ENCODE assay signal across 16 cellular contexts in the genomic region with DNA sequence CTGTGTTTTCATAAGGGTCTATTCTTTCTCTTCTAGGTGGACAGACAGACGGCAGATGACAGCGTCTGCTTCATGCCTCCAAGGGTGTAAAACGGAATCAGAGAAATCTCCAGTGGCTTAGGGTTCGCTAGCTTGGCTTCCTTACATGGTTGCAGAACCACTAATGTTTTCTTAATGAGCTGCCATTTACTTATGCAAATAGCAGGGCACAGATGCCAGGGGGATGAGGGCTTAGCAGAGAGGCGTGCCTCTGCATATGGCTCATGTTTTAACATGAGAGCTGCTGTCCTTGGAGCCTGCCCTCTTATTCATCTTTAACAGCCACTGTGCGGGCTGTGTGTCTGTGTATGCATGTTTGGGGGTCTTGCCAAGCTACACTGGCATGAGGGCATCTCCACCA.
DNase-seq lines count a peak whose midpoint lies in the region; ATAC-seq and TF ChIP-seq lines count a peak whose summit lies in the region.
"Had no signal": no experiment of that assay in that cellular context is flagged by ENCODE, and none has a peak within 500 bp of the region (broad histone marks: within the 10 kb centered on the region; RNA-seq: fewer than 3 reads in every experiment).

No MANE protein-coding gene starts in this region.

- H3K27me3 Mint-ChIP-seq in activated naive CD4-positive, alpha-beta T cell treated with anti-CD3 and anti-CD28 coated beads for 36 hours (ENCODE audit: low read depth): no peaks in the 10 kb centered on the region
- peaks cover 11 to 22% of the 10 kb centered on the region in 2 donors for H3K27me3 Mint-ChIP-seq in natural killer cell treated with Interleukin-12 subunit alpha and Interleukin-12 subunit beta and Interleukin-15 and Interleukin-18, amount 100 ng/mL, for 72 hours
- H3K27me3 Mint-ChIP-seq: CD4-positive, alpha-beta T cell had no signal

- intact Hi-C loops in activated naive CD4-positive, alpha-beta T cell treated with anti-CD3 and anti-CD28 coated beads for 36 hours (cut with micrococcal nuclease): no loop called here

- H3K4me3 Mint-ChIP-seq in activated naive CD4-positive, alpha-beta T cell treated with anti-CD3 and anti-CD28 coated beads for 36 hours: no peak overlapping the region
- H3K4me3 Mint-ChIP-seq in natural killer cell treated with Interleukin-12 subunit alpha and Interleukin-12 subunit beta and Interleukin-15 and Interleukin-18, amount 100 ng/mL, for 72 hours: no peak overlapping the region
- H3K4me3 Mint-ChIP-seq: CD4-positive, alpha-beta T cell had no signal

- no peaks in the 10 kb centered on the region for H3K9me3 Mint-ChIP-seq in activated naive CD4-positive, alpha-beta T cell treated with anti-CD3 and anti-CD28 coated beads for 36 hours
- no peaks in the 10 kb centered on the region for H3K9me3 Mint-ChIP-seq in natural killer cell treated with Interleukin-12 subunit alpha and Interleukin-12 subunit beta and Interleukin-15 and Interleukin-18, amount 100 ng/mL, for 72 hours
- H3K9me3 Mint-ChIP-seq: CD4-positive, alpha-beta T cell had no signal

- ATAC-seq in natural killer cell treated with Interleukin-12 subunit alpha and Interleukin-12 subunit beta and Interleukin-15 and Interleukin-18, amount 100 ng/mL, for 72 hours: no peak
- ATAC-seq: GM12878, HCT116 had no signal

- H3K4me3 ChIP-seq in epithelial cell of esophagus (ENCODE audit: low read length): no peak overlapping the region
- H3K4me3 ChIP-seq: GM12878 had no signal

- no peaks in the 10 kb centered on the region for H3K36me3 Mint-ChIP-seq in activated naive CD4-positive, alpha-beta T cell treated with anti-CD3 and anti-CD28 coated beads for 36 hours (ENCODE audit: low read depth)
- no peaks in the 10 kb centered on the region for H3K36me3 Mint-ChIP-seq in natural killer cell treated with Interleukin-12 subunit alpha and Interleukin-12 subunit beta and Interleukin-15 and Interleukin-18, amount 100 ng/mL, for 72 hours

- DNase-seq in COR-L47 (lab: John Stamatoyannopoulos, UW) (peak; percentile 46), DMS 273 (lab: John Stamatoyannopoulos, UW; ENCODE audit: unreplicated experiment) (peak; percentile 97), NCI-H524 treated with DMSO at 0.1 percent for 48 hours (lab: John Stamatoyannopoulos, UW) (peak; percentile 89), epithelial cell of esophagus (ENCODE audit: low read depth) (peak; percentile 47), hippocampal formation (lab: John Stamatoyannopoulos, UW) (no peak)
- DNase-seq in activated naive CD4-positive, alpha-beta T cell treated with anti-CD3 and anti-CD28 coated beads for 36 hours: no peak
- DNase-seq in natural killer cell treated with Interleukin-12 subunit alpha and Interleukin-12 subunit beta and Interleukin-15 and Interleukin-18, amount 100 ng/mL, for 72 hours (ENCODE audit: low spot score): no peak
- DNase-seq: Calu3; CD4-positive, alpha-beta T cell; GDM1; MV-4-11; NCI-H1417; NCI-H226; NCI-H748 treated with DMSO at 0.1 percent for 48 hours had no signal

- H3K4me1 Mint-ChIP-seq in activated naive CD4-positive, alpha-beta T cell treated with anti-CD3 and anti-CD28 coated beads for 36 hours (ENCODE audit: low read depth): no peaks in the 10 kb centered on the region
- H3K4me1 Mint-ChIP-seq in natural killer cell treated with Interleukin-12 subunit alpha and Interleukin-12 subunit beta and Interleukin-15 and Interleukin-18, amount 100 ng/mL, for 72 hours (ENCODE audit: low read depth in 2 of 2): no peaks in the 10 kb centered on the region

- CTCF ChIA-PET in activated naive CD4-positive, alpha-beta T cell treated with anti-CD3 and anti-CD28 coated beads for 36 hours (lab: Charles Lee): interaction anchor here (0.7 to 0.8 kb wide), 2 partner anchors 181 to 185 kb away, joined by 3 to 6 read pairs; no protein-coding TSS in a partner anchor

- TF ChIP-seq CTCF in epithelial cell of esophagus (IDR thresholded peaks at IDR 0.05; ENCODE audit: insufficient read depth, low read depth, low read length, missing control alignments): no peak

- H3K27ac Mint-ChIP-seq in activated naive CD4-positive, alpha-beta T cell treated with anti-CD3 and anti-CD28 coated beads for 36 hours: no peak overlapping the region
- no peak overlapping the region for H3K27ac Mint-ChIP-seq in natural killer cell treated with Interleukin-12 subunit alpha and Interleukin-12 subunit beta and Interleukin-15 and Interleukin-18, amount 100 ng/mL, for 72 hours
- H3K27ac Mint-ChIP-seq: CD4-positive, alpha-beta T cell had no signal

Comparison
In these comparisons a context has a peak if more than half of its experiments do, and no peak if none do; other contexts are left out.
1. DNase-seq: peak in COR-L47 (single experiment), DMS 273 (single experiment), NCI-H524 treated with DMSO at 0.1 percent for 48 hours (single experiment) and epithelial cell of esophagus (single experiment); none in hippocampal formation (0 of 2), activated naive CD4-positive, alpha-beta T cell treated with anti-CD3 and anti-CD28 coated beads for 36 hours (single experiment) and natural killer cell treated with Interleukin-12 subunit alpha and Interleukin-12 subunit beta and Interleukin-15 and Interleukin-18, amount 100 ng/mL, for 72 hours (single experiment).